ENCODE assay signal across 8 cellular contexts in genomic region chr3:38479431-38480092, GRCh38. TPM values are rescaled to one million over a fixed set of nuclear protein-coding genes. Genes with fewer than 3 reads are reported as not detected.
DNase-seq lines count a peak whose midpoint lies in the region; ATAC-seq and TF ChIP-seq lines count a peak whose summit lies in the region.

No MANE protein-coding gene starts in this region.

- no peaks in the 10 kb centered on the region for H3K27me3 Mint-ChIP-seq in activated naive CD8-positive, alpha-beta T cell treated with anti-CD3 and anti-CD28 coated beads, Interleukin-2, amount 50 U/mL, for 24 hours

- 57 to 77% (median 61%) methylated on average over 10 of the region's 10 CpGs for WGBS in psoas muscle, 3 donors

- H3K9me3 Mint-ChIP-seq in activated naive CD8-positive, alpha-beta T cell treated with anti-CD3 and anti-CD28 coated beads, Interleukin-2, amount 50 U/mL, for 24 hours = no peaks in the 10 kb centered on the region

- no peaks in the 10 kb centered on the region for H3K4me1 Mint-ChIP-seq in activated naive CD8-positive, alpha-beta T cell treated with anti-CD3 and anti-CD28 coated beads, Interleukin-2, amount 50 U/mL, for 24 hours

- H3K36me3 ChIP-seq in cardiac muscle cell (peaks cover 41% of the 10 kb centered on the region), psoas muscle (ENCODE audit: insufficient read depth in 1 of 2, low read depth in 1 of 2) (peaks cover 0 to 67% of the 10 kb centered on the region in 2 donors)

- H3K27ac Mint-ChIP-seq in activated naive CD8-positive, alpha-beta T cell treated with anti-CD3 and anti-CD28 coated beads, Interleukin-2, amount 50 U/mL, for 24 hours = no peak overlapping the region

- peak; percentile 71 for DNase-seq in 8988T
- no peak for DNase-seq in GM12864 (ENCODE audit: low read depth)
- peak; percentile 66 for DNase-seq in RPMI8226
- peak; percentile 37 for DNase-seq in activated naive CD8-positive, alpha-beta T cell treated with anti-CD3 and anti-CD28 coated beads, Interleukin-2, amount 50 U/mL, for 24 hours
- DNase-seq in cardiac muscle cell (ENCODE audit: low read depth in 1 of 2, low spot score in 1 of 2) = peak; percentile 71 to 80
- peak; percentile 66 to 79 for DNase-seq in psoas muscle
- DNase-seq in NCI-H1436 (lab: John Stamatoyannopoulos, UW) = no peak

- H3K4me1 ChIP-seq in cardiac muscle cell (ENCODE audit: low read depth) = no peaks in the 10 kb centered on the region
- peaks cover 4% of the 10 kb centered on the region for H3K4me1 ChIP-seq in psoas muscle

- H3K9me3 ChIP-seq in cardiac muscle cell (ENCODE audit: low read depth) (no peaks in the 10 kb centered on the region), psoas muscle (no peaks in the 10 kb centered on the region)

- TF ChIP-seq CTCF in GM12864 (IDR thresholded peaks at IDR 0.05; ENCODE audit: low read depth, low read length, missing control alignments) = peak; percentile 83
- peak; percentile 89 for TF ChIP-seq CTCF in cardiac muscle cell (IDR thresholded peaks at IDR 0.05; ENCODE audit: low read depth, low read length)
- peak; percentile 90 for TF ChIP-seq CTCF in psoas muscle (IDR thresholded peaks at IDR 0.05)

- intact Hi-C loops in psoas muscle (cut with DNase I) = loop anchor here (2.0 to 10.0 kb wide), 5 partner anchors 85 to 355 kb away; partner anchors contain the start of genes XYLB (in 2 of the 2), ACAA1 (in 1 of the 2) and MYD88 (in 1 of the 2)

- H3K4me3 ChIP-seq in GM12864 (ENCODE audit: low read depth, low read length) (no peak overlapping the region), cardiac muscle cell (no peak overlapping the region), psoas muscle (no peak overlapping the region)

- H3K36me3 Mint-ChIP-seq in activated naive CD8-positive, alpha-beta T cell treated with anti-CD3 and anti-CD28 coated beads, Interleukin-2, amount 50 U/mL, for 24 hours (ENCODE audit: low read depth) = peaks cover 2% of the 10 kb centered on the region

- ATAC-seq in HG03354 (IDR thresholded peaks at IDR 0.05; ENCODE audit: poor library complexity, severe bottlenecking, unreplicated experiment) (peak; percentile 77), psoas muscle (peak; percentile 88 to 98 (median 92))
- ATAC-seq in activated naive CD8-positive, alpha-beta T cell treated with anti-CD3 and anti-CD28 coated beads, Interleukin-2, amount 50 U/mL, for 24 hours = no peak

- H3K27me3 ChIP-seq in cardiac muscle cell (no peaks in the 10 kb centered on the region), psoas muscle (ENCODE audit: insufficient read depth in 3 of 3, low read length in 2 of 3) (no peaks in the 10 kb centered on the region)

- no peak overlapping the region for H3K4me3 Mint-ChIP-seq in activated naive CD8-positive, alpha-beta T cell treated with anti-CD3 and anti-CD28 coated beads, Interleukin-2, amount 50 U/mL, for 24 hours

- no peak overlapping the region for H3K27ac ChIP-seq in cardiac muscle cell
- H3K27ac ChIP-seq in psoas muscle = no peak overlapping the region

RNA-seq across cellular contexts. Expression of gene EXOG, which starts 16.6 kb away (rescaled TPM):
- total RNA-seq in cardiac muscle cell (4.3 and 5.0 TPM in 2 replicates), psoas muscle (10 to 100 TPM in 1 of 4 donors, 1 to 10 TPM in 3; 2.9 to 14.5 (median 6.1) TPM)
- polyA plus RNA-seq in cardiac muscle cell (7.0 and 9.1 TPM in 2 replicates), psoas muscle (1 to 10 TPM; 3.2 to 5.4 (median 3.3) TPM)

RNA-seq across cellular contexts. Expression of gene ACVR2B, which starts 25.9 kb away (rescaled TPM):
- total RNA-seq in cardiac muscle cell (34.8 and 70.4 TPM in 2 replicates), psoas muscle (10 to 100 TPM in 1 of 4 donors, 1 to 10 TPM in 3; 3.4 to 11.9 (median 6.9) TPM)
- polyA plus RNA-seq in cardiac muscle cell (28.6 and 32.8 TPM in 2 replicates), psoas muscle (1 to 10 TPM in 1 of 3 donors, under 1 TPM in 2; 0.59 to 1.6 (median 0.94) TPM)

Comparison
In these comparisons a context has a peak if more than half of its experiments do, and no peak if none do; other contexts are left out.
1. DNase-seq: peak in 8988T (single experiment), RPMI8226 (single experiment), activated naive CD8-positive, alpha-beta T cell treated with anti-CD3 and anti-CD28 coated beads, Interleukin-2, amount 50 U/mL, for 24 hours (single experiment), cardiac muscle cell (2 of 2) and psoas muscle (2 of 2); none in GM12864 (single experiment) and NCI-H1436 (single experiment).
2. Peak in every context shown above with its lines, with median percentiles within 50 percentile points of each other: CTCF ChIP-seq.